20 cellular contexts compared by ENCODE assay signal in the genomic region with DNA sequence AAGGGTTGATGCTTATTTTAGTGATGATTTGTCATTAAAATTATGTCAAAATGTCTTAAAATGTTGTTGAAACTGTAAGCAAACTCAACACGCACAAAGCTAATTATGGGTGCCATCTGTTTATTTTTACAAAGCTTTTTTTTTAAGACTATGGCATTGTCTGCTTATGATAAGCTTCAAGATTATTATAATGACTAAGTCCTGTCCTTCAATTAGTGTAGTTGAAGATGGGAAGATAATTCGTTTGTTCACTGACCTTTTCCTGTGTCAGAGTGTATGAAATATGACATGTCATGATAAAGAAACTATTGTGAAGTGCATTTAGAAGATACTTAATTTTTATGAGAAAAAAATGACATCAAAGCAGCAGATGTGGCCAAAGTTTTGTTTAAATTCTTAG.
"Had no signal": no experiment of that assay in that cellular context is flagged by ENCODE, and none has a peak within 500 bp of the region (broad histone marks: within the 10 kb centered on the region; RNA-seq: fewer than 3 reads in every experiment).

No MANE protein-coding gene starts in this region.

- H3K36me3 ChIP-seq: lower lobe of right lung, ovary, tibial nerve, vagina had no signal

- H3K27ac Mint-ChIP-seq: activated naive CD8-positive, alpha-beta T cell treated with anti-CD3 and anti-CD28 coated beads for 36 hours; effector memory CD8-positive, alpha-beta T cell; naive thymus-derived CD8-positive, alpha-beta T cell had no signal

- H3K4me1 Mint-ChIP-seq: activated naive CD8-positive, alpha-beta T cell treated with anti-CD3 and anti-CD28 coated beads for 36 hours had no signal

- H3K4me1 ChIP-seq: lower lobe of right lung, tibial nerve, vagina had no signal

- H3K27me3 Mint-ChIP-seq: activated naive CD8-positive, alpha-beta T cell treated with anti-CD3 and anti-CD28 coated beads for 36 hours; effector memory CD8-positive, alpha-beta T cell; naive thymus-derived CD8-positive, alpha-beta T cell had no signal

- H3K27me3 ChIP-seq: ovary, tibial nerve, vagina had no signal

- H3K36me3 Mint-ChIP-seq: activated naive CD8-positive, alpha-beta T cell treated with anti-CD3 and anti-CD28 coated beads for 36 hours had no signal

- ATAC-seq: effector memory CD8-positive, alpha-beta T cell; left colon; lower lobe of right lung; naive thymus-derived CD8-positive, alpha-beta T cell; psoas muscle; right cardiac atrium; stimulated activated naive CD8-positive, alpha-beta T cell treated with anti-CD3 and anti-CD28 coated beads, Interleukin-15, Interleukin-2, amounts not matched to agents 100 U/mL and 50 U/mL, for 24 hours had no signal

- H3K9me3 Mint-ChIP-seq: activated naive CD8-positive, alpha-beta T cell treated with anti-CD3 and anti-CD28 coated beads for 36 hours had no signal

- H3K27ac ChIP-seq: lower lobe of right lung, ovary, psoas muscle, tibial nerve, vagina, VCaP had no signal

- H3K4me3 Mint-ChIP-seq: activated naive CD8-positive, alpha-beta T cell treated with anti-CD3 and anti-CD28 coated beads for 36 hours; effector memory CD8-positive, alpha-beta T cell; naive thymus-derived CD8-positive, alpha-beta T cell had no signal

- H3K9me3 ChIP-seq: lower lobe of right lung, ovary, psoas muscle, tibial nerve, vagina had no signal

- H3K4me3 ChIP-seq: lower lobe of right lung, ovary, psoas muscle, tibial nerve, vagina had no signal

- DNase-seq: activated CD4-positive, alpha-beta T cell treated with anti-CD3 and anti-CD28 coated beads for 1 hour; activated naive CD4-positive, alpha-beta T cell; activated naive CD8-positive, alpha-beta T cell treated with anti-CD3 and anti-CD28 coated beads for 36 hours; amniotic stem cell; dermis blood vessel endothelial cell; effector memory CD8-positive, alpha-beta T cell; foreskin melanocyte; hypothalamus; islet precursor cell; left colon; lower lobe of right lung; naive thymus-derived CD8-positive, alpha-beta T cell; ovary; psoas muscle; right cardiac atrium; stimulated activated naive CD8-positive, alpha-beta T cell treated with anti-CD3 and anti-CD28 coated beads, Interleukin-15, Interleukin-2, amounts not matched to agents 100 U/mL and 50 U/mL, for 24 hours; T1000 had no signal
